Comparison of ENCODE assay signal across 32 cellular contexts in the genomic region with DNA sequence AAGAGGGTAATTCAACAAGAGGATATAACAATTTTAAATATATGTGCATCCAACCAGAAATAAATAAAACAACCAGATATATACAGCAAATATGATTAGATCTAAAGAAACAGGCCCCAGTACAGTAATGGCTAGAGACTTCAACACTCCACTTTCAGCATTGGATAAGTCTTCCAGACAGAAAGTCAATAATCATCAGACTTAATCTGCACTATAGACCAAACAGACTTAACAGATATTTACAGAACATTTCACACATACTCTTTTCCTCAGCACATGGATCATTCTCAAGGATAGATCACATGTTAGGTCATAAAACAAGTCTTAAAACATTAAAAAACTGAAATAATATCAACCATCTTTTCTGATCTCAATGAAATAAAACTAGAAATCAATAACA.
DNase-seq lines count a peak whose midpoint lies in the region; ATAC-seq, FAIRE-seq and TF ChIP-seq lines count a peak whose summit lies in the region.
"Had no signal": no experiment of that assay in that cellular context is flagged by ENCODE, and none has a peak within 500 bp of the region (broad histone marks: within the 10 kb centered on the region; RNA-seq: fewer than 3 reads in every experiment).

No MANE protein-coding gene starts in this region.

- intact Hi-C loops in pancreas (cut with DNase I), result no loop called here

- TF ChIP-seq CTCF in D721Med (IDR thresholded peaks at IDR 0.05; ENCODE audit: insufficient read depth, missing control alignments) (no peak), pancreas (IDR thresholded peaks at IDR 0.05) (no peak)

- H3K27me3 ChIP-seq in pancreas, result no peaks in the 10 kb centered on the region
- H3K27me3 ChIP-seq: BE2C; BLaER1; BLaER1 treated with 17β-estradiol and CSF1 and Interleukin-3, amounts not matched to agents 10 nM and 100 nM had no signal

- H3K4me3 ChIP-seq in pancreas, result no peak overlapping the region
- H3K4me3 ChIP-seq: A549; BLaER1; BLaER1 treated with 17β-estradiol and CSF1 and Interleukin-3, amounts not matched to agents 10 nM and 100 nM had no signal

- no peaks in the 10 kb centered on the region for H3K9me3 ChIP-seq in pancreas
- H3K9me3 ChIP-seq: A549, BE2C had no signal

- no peak overlapping the region for H3K27ac ChIP-seq in pancreas
- H3K27ac ChIP-seq: 22Rv1; A549; BLaER1; BLaER1 treated with 17β-estradiol and CSF1 and Interleukin-3, amounts not matched to agents 10 nM and 100 nM; C4-2B had no signal

- FAIRE-seq in D721Med (lab: Jason Lieb, UNC) (peak; percentile 93), islet of Langerhans (lab: Jason Lieb, UNC) (peak; percentile 33), pancreas (lab: Jason Lieb, UNC) (no peak)
- FAIRE-seq: A549 had no signal

- H3K36me3 ChIP-seq in pancreas, result no peaks in the 10 kb centered on the region
- H3K36me3 ChIP-seq: BE2C; BLaER1; BLaER1 treated with 17β-estradiol and CSF1 and Interleukin-3, amounts not matched to agents 10 nM and 100 nM had no signal

- peaks cover 0 to 12% (median 0%) of the 10 kb centered on the region in 3 donors for H3K4me1 ChIP-seq in pancreas
- H3K4me1 ChIP-seq: A549; BE2C; BLaER1; BLaER1 treated with 17β-estradiol and CSF1 and Interleukin-3, amounts not matched to agents 10 nM and 100 nM; Caco-2 had no signal

- ATAC-seq in pancreas, result peak; percentile 47 to 81 (median 77)
- ATAC-seq: A549; CD8-positive, alpha-beta T cell had no signal

- DNase-seq in NCI-H82 (lab: John Stamatoyannopoulos, UW), result peak; percentile 23
- no peak for DNase-seq in NCI-H82 treated with DMSO at 0.1 percent for 48 hours (lab: John Stamatoyannopoulos, UW; ENCODE audit: unreplicated experiment)
- DNase-seq in D721Med (ENCODE audit: insufficient read length, low spot score), result no peak
- no peak for DNase-seq in pancreas
- no peak for DNase-seq in KG1 (lab: John Stamatoyannopoulos, UW)
- no peak for DNase-seq in cerebellar nuclear complex (lab: John Stamatoyannopoulos, UW)
- no peak for DNase-seq in C1 segment of cervical spinal cord (lab: John Stamatoyannopoulos, UW)
- DNase-seq: 8988T; ACHN; AML-193; BE2C; Caco-2; Calu3; CD4-positive, alpha-beta memory T cell; CD4-positive, alpha-beta T cell; CD4-positive, CD25-positive, alpha-beta regulatory T cell; CD8-positive, alpha-beta memory T cell; CD8-positive, alpha-beta T cell; COR-L47; DMS 273 treated with DMSO at 0.1 percent for 48 hours; DMS153; DMS53; DMS79; DMS79 treated with DMSO at 0.1 percent for 48 hours; DND-41; EL had no signal
